1 cellular context compared by ENCODE assay signal in the genomic region with DNA sequence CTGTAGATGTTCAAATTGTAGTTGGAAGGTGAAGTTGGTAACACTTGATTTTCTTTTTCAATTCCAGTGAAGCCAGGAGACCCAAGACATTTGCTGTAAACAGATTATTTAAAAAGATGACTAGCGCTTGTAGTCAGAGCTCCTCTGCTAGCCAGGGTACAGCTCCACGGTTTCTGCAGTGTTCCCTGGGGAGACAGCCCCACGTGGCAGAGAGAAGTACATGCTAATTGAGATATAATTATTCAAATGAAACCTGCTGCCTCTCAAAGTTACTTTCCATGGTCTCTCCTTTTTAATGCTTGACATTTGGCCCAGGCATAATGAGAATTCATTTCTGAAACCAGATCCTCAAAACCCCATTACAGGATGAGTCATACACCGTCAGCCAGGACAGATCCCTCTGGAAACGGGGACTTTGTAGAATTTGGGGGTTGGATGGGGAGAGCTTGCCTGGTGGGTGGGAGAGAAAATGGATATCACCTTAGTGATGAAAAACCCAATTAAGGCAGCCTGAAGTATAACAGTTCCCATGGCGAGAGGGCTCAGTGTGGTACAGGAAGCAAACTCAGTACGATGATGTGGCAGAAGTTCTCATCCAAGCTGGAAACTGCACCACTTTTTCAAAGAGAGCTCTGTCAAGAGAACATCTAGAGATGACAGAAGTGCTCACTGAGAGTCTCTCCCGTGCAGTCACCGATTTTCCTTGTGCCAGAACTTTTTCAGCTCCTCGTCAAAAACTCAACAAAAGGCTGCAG.
TF ChIP-seq lines count a peak whose summit lies in the region.

No MANE protein-coding gene starts in this region.

TF ChIP-seq in H1, 55 proteins besides CTCF, POLR2A, EP300 and RAD21 (continued from another document):
- no peak for TF ChIP-seq SIN3A (conservative IDR thresholded peaks at IDR 0.05 in 1 of 2, IDR thresholded peaks at IDR 0.05 in 1 of 2; ENCODE audit: low read depth in 1 of 2, low read length in 2 of 2)
- TF ChIP-seq KDM5A (IDR thresholded peaks at IDR 0.05; ENCODE audit: low read length): no peak
- TF ChIP-seq SIX5 (IDR thresholded peaks at IDR 0.05; ENCODE audit: low read depth, low read length): no peak
- TF ChIP-seq RBBP5 (IDR thresholded peaks at IDR 0.05; ENCODE audit: borderline replicate concordance, low read depth, low read length): no peak
